ENCODE assay signal across 8 cellular contexts in the genomic region with DNA sequence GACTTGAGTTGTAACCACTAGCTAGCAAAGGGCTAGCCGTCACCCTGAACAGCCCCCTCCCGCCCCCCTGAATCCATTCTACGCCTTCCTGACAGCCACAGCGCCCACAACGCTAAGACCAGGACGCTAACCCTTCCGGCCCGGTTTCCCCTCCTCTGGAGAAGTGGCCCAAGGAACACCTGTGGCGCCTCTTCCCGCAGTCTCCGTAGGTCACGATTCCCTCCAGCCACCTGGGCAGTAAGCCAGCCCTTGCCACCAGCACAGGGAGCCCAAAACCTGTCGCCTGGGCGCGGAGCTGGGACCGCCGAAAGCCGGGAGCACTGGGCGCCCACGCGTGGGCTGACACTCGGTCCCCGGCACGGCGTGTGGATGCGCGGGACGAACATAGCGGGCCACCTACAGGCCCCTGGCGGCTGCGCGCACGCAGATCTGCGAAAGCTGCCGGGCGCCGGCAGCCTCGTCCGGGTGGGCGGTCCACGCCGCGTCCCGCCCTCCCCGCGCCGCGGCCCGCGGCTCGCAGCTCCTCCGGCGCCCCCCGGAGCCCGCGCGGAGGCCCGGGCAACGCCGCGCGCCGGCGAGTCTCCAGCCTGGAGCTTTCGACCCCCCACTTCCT. TPM values are rescaled to one million over a fixed set of nuclear protein-coding genes. Genes with fewer than 3 reads are reported as not detected.
A peak's percentile ranks its signal among the peaks of the same experiment; 100 is the strongest.
DNase-seq lines count a peak whose midpoint lies in the region; ATAC-seq and TF ChIP-seq lines count a peak whose summit lies in the region.

No MANE protein-coding gene starts in this region.

- peaks cover 26% of the 10 kb centered on the region for H3K27me3 ChIP-seq in NT2/D1 (ENCODE audit: insufficient read depth, insufficient read length)

- peaks cover 39% of the 10 kb centered on the region for H3K36me3 ChIP-seq in NT2/D1 (ENCODE audit: insufficient read depth, insufficient read length, low read length)

- peaks cover 10% of the 10 kb centered on the region for H3K4me1 ChIP-seq in NT2/D1 (ENCODE audit: insufficient read depth, insufficient read length)

- peak; percentile 54 for DNase-seq in stimulated activated CD4-positive, alpha-beta T cell treated with anti-CD3 and anti-CD28 coated beads, Interleukin-12 subunit alpha, Interleukin-12 subunit beta, amount 100 ng/mL, for 4 hours
- DNase-seq in stimulated activated CD4-positive, alpha-beta T cell treated with anti-CD3 and anti-CD28 coated beads, Interleukin-2, amount 100 ng/mL, for 48 hours: no peak
- no peak for DNase-seq in NT2/D1 (ENCODE audit: low read depth, low spot score)
- peak; percentile 83 for DNase-seq in left ventricle myocardium superior
- DNase-seq in retinal pigment epithelial cell (ENCODE audit: low read depth): no peak
- no peak for DNase-seq in NCI-H2029 treated with DMSO at 0.1 percent for 48 hours (lab: John Stamatoyannopoulos, UW)

- peak overlapping the region; percentile 82 for H3K9ac ChIP-seq in NT2/D1 (ENCODE audit: insufficient read length, low read depth)

- intact Hi-C loops in left ventricle myocardium superior (cut with micrococcal nuclease): loop anchor here (10.0 kb wide), 1 partner anchor 75 kb away; no protein-coding TSS in a partner anchor

- peak overlapping the region; percentile 81 for H3K4me3 ChIP-seq in NT2/D1 (ENCODE audit: insufficient read length, low read depth)
- H3K4me3 ChIP-seq in retinal pigment epithelial cell (ENCODE audit: low read length): peak overlapping the region; percentile 75

- 0 to 1% (median 0%) methylated on average over 42 to 65 of the region's 65 CpGs for WGBS in adipose tissue, 3 donors

- ATAC-seq in HG02759 (IDR thresholded peaks at IDR 0.05; ENCODE audit: unreplicated experiment) (peak; percentile 34), left ventricle myocardium superior (peak; percentile 62)

- peak overlapping the region; percentile 95 for H3K27ac ChIP-seq in adipose tissue (ENCODE audit: low read depth, low read length)

- H3K9me3 ChIP-seq in NT2/D1 (ENCODE audit: insufficient read depth, low read length): no peaks in the 10 kb centered on the region

- no peak for TF ChIP-seq CTCF in retinal pigment epithelial cell (conservative IDR thresholded peaks at IDR 0.05; ENCODE audit: low read depth, low read length)

RNA-seq across cellular contexts. Expression of a gene that starts 0.6 kb away (rescaled TPM):
- polyA plus RNA-seq in adipose tissue: 10 to 100 TPM in 2 of 3 donors, 1 to 10 TPM in 1; 9.1 to 90.5 (median 58.0) TPM
- total RNA-seq in left ventricle myocardium superior: 12.6 TPM

RNA-seq across cellular contexts. Expression of a gene that starts 53.3 kb away (rescaled TPM):
- polyA plus RNA-seq in adipose tissue: under 1 TPM in 1 of 3 donors, not detected in 2; 0.09 TPM
- not detected for total RNA-seq in left ventricle myocardium superior

Comparison
In these comparisons a context has a peak if more than half of its experiments do, and no peak if none do; other contexts are left out.
1. DNase-seq: peak in stimulated activated CD4-positive, alpha-beta T cell treated with anti-CD3 and anti-CD28 coated beads, Interleukin-12 subunit alpha, Interleukin-12 subunit beta, amount 100 ng/mL, for 4 hours (single experiment) and left ventricle myocardium superior (single experiment); none in stimulated activated CD4-positive, alpha-beta T cell treated with anti-CD3 and anti-CD28 coated beads, Interleukin-2, amount 100 ng/mL, for 48 hours (0 of 2), NT2/D1 (single experiment), retinal pigment epithelial cell (single experiment) and NCI-H2029 treated with DMSO at 0.1 percent for 48 hours (single experiment).